In genomic region chr1:37931493-37932158, GRCh38 we compare ENCODE assay signal across 1 cellular context.
TF ChIP-seq lines count a peak whose summit lies in the region.

No MANE protein-coding gene starts in this region.

TF ChIP-seq in H1, 55 proteins besides CTCF, POLR2A, EP300 and RAD21 (continued from another document):
- TF ChIP-seq ATF2 (IDR thresholded peaks at IDR 0.05; ENCODE audit: low read length) (no peak), TAF1 (IDR thresholded peaks at IDR 0.05; ENCODE audit: low read depth, low read length) (peak; percentile 77), SIRT6 (IDR thresholded peaks at IDR 0.05; ENCODE audit: low read length) (no peak), POLR2AphosphoS5 (IDR thresholded peaks at IDR 0.05; ENCODE audit: low read depth, low read length) (peak; percentile 60; the same call in 1 of the 2 replicates), KDM4A (IDR thresholded peaks at IDR 0.05; ENCODE audit: low read depth, low read length, severe bottlenecking) (peak; percentile 51), CTBP2 (IDR thresholded peaks at IDR 0.05; ENCODE audit: borderline replicate concordance, insufficient read depth, insufficient read length, low read length) (no peak), NRF1 (IDR thresholded peaks at IDR 0.05; ENCODE audit: low read depth, low read length) (0 out of 2 replicates have a peak, but pooled peaks have one; percentile 29), CREB1 (IDR thresholded peaks at IDR 0.05) (0 out of 2 replicates have a peak, but pooled peaks have one; percentile 28), PHF8 (conservative IDR thresholded peaks at IDR 0.05; ENCODE audit: low read depth, low read length) (peak; percentile 76), CHD2 (IDR thresholded peaks at IDR 0.05; ENCODE audit: low read length) (peak; percentile 93), TEAD4 (IDR thresholded peaks at IDR 0.05; ENCODE audit: low read depth, low read length) (peak; percentile 39; the same call in 1 of the 2 replicates), TCF12 (IDR thresholded peaks at IDR 0.05; ENCODE audit: low read depth, low read length) (no peak), RBBP5 (IDR thresholded peaks at IDR 0.05; ENCODE audit: borderline replicate concordance, low read depth, low read length) (peak; percentile 28), TBP (IDR thresholded peaks at IDR 0.05; ENCODE audit: low read depth, low read length) (peak; percentile 68; the same call in 1 of the 2 replicates), EGR1 (IDR thresholded peaks at IDR 0.05; ENCODE audit: borderline replicate concordance, low read depth, low read length) (peak; percentile 58; the same call in 1 of the 2 replicates), MAX (IDR thresholded peaks at IDR 0.05) (peak; percentile 26; the same call in 1 of the 2 replicates), GABPA (IDR thresholded peaks at IDR 0.05; ENCODE audit: borderline replicate concordance, insufficient read depth, low read length) (no peak), SP1 (IDR thresholded peaks at IDR 0.05; ENCODE audit: low read depth, low read length) (peak; percentile 99), SP2 (IDR thresholded peaks at IDR 0.05; ENCODE audit: low read length) (peak; percentile 92), ATF3 (IDR thresholded peaks at IDR 0.05; ENCODE audit: insufficient read depth, low read depth, low read length) (no peak)
